ENCODE assay signal across 14 cellular contexts in genomic region chr14:101721111-101721510, GRCh38. TPM values are rescaled to one million over a fixed set of nuclear protein-coding genes. Genes with fewer than 3 reads are reported as not detected.
DNase-seq lines count a peak whose midpoint lies in the region; ATAC-seq and TF ChIP-seq lines count a peak whose summit lies in the region.
"Had no signal": no experiment of that assay in that cellular context is flagged by ENCODE, and none has a peak within 500 bp of the region (broad histone marks: within the 10 kb centered on the region; RNA-seq: fewer than 3 reads in every experiment).

No MANE protein-coding gene starts in this region.

- peaks cover 35 to 67% (median 49%) of the 10 kb centered on the region in 4 donors for H3K4me1 Mint-ChIP-seq in CD4-positive, alpha-beta memory T cell
- peaks cover 65% of the 10 kb centered on the region for H3K4me1 Mint-ChIP-seq in central memory CD8-positive, alpha-beta T cell
- H3K4me1 Mint-ChIP-seq in neural crest cell: peaks cover 34% of the 10 kb centered on the region

- no peaks in the 10 kb centered on the region for H3K36me3 Mint-ChIP-seq in CD4-positive, alpha-beta memory T cell
- H3K36me3 Mint-ChIP-seq in central memory CD8-positive, alpha-beta T cell (ENCODE audit: insufficient read depth): peaks cover 17% of the 10 kb centered on the region
- H3K36me3 Mint-ChIP-seq in neural crest cell (ENCODE audit: low read depth): no peaks in the 10 kb centered on the region

- intact Hi-C loops in CD4-positive, alpha-beta memory T cell (cut with micrococcal nuclease): loop anchor here (5.0 kb wide), 1 partner anchor 366 kb away; the partner anchor contains the start of gene HSP90AA1

- no peaks in the 10 kb centered on the region for H3K9me3 Mint-ChIP-seq in CD4-positive, alpha-beta memory T cell
- H3K9me3 Mint-ChIP-seq in central memory CD8-positive, alpha-beta T cell: no peaks in the 10 kb centered on the region
- H3K9me3 Mint-ChIP-seq in neural crest cell: peaks cover 5% of the 10 kb centered on the region

- peak overlapping the region in 4 of 8 donors; percentile 20 to 77 (median 24) for H3K4me3 Mint-ChIP-seq in CD4-positive, alpha-beta memory T cell
- no peak overlapping the region for H3K4me3 Mint-ChIP-seq in central memory CD8-positive, alpha-beta T cell
- no peak overlapping the region for H3K4me3 Mint-ChIP-seq in neural crest cell

- no peaks in the 10 kb centered on the region for H3K27me3 Mint-ChIP-seq in CD4-positive, alpha-beta memory T cell
- H3K27me3 Mint-ChIP-seq in central memory CD8-positive, alpha-beta T cell: no peaks in the 10 kb centered on the region
- H3K27me3 Mint-ChIP-seq in neural crest cell (ENCODE audit: low read depth): no peaks in the 10 kb centered on the region

- POLR2A ChIA-PET in CD4-positive, alpha-beta memory T cell (lab: Charles Lee; ENCODE audit: partially characterized antibody): interaction anchor here (0.9 to 5.1 kb wide), 14 partner anchors 10 to 596 kb away, joined by 3 to 103 read pairs (median 10); partner anchors contain the start of gene PPP2R5C

- H3K4me1 ChIP-seq in CD4-positive, alpha-beta memory T cell (ENCODE audit: insufficient read depth, low read length): peaks cover 59% of the 10 kb centered on the region
- H3K4me1 ChIP-seq in HUES48 (ENCODE audit: control insufficient read depth, insufficient read depth, low read length): peaks cover 17% of the 10 kb centered on the region
- H3K4me1 ChIP-seq: uterus had no signal

- DNase-seq in CD4-positive, alpha-beta memory T cell: no peak
- DNase-seq in central memory CD8-positive, alpha-beta T cell (ENCODE audit: low spot score in 2 of 2): no peak
- DNase-seq in neural crest cell (ENCODE audit: low read depth, low spot score) (no peak), NCI-H2029 treated with DMSO at 0.1 percent for 48 hours (lab: John Stamatoyannopoulos, UW) (no peak), iPS-NIHi7 (ENCODE audit: extremely low spot score) (no peak)
- DNase-seq: C1 segment of cervical spinal cord, EL, foreskin fibroblast, NCI-H1436, NCI-H2227 treated with DMSO at 0.1 percent for 48 hours, uterus had no signal

- H3K36me3 ChIP-seq in CD4-positive, alpha-beta memory T cell (ENCODE audit: insufficient read depth, low read length): no peaks in the 10 kb centered on the region
- no peaks in the 10 kb centered on the region for H3K36me3 ChIP-seq in HUES48 (ENCODE audit: control insufficient read depth, insufficient read depth, low read length)
- H3K36me3 ChIP-seq: HAP-1, uterus had no signal

- no peak for ATAC-seq in central memory CD8-positive, alpha-beta T cell (replicated peaks; ENCODE audit: extremely low read depth, poor library complexity, severe bottlenecking)
- ATAC-seq in GM18870 (IDR thresholded peaks at IDR 0.05; ENCODE audit: unreplicated experiment): no peak

- H3K27ac ChIP-seq in CD4-positive, alpha-beta memory T cell (ENCODE audit: low read depth, low read length): peak overlapping the region; percentile 84
- H3K27ac ChIP-seq in HUES48 (ENCODE audit: low read depth, low read length): peak overlapping the region; percentile 95

- no peaks in the 10 kb centered on the region for H3K27me3 ChIP-seq in CD4-positive, alpha-beta memory T cell (ENCODE audit: insufficient read depth, low read length)
- no peaks in the 10 kb centered on the region for H3K27me3 ChIP-seq in HUES48 (ENCODE audit: control insufficient read depth, insufficient read depth, low read length)
- H3K27me3 ChIP-seq: uterus had no signal

- H3K9ac ChIP-seq in HUES48 (ENCODE audit: low read depth, low read length): no peak overlapping the region

- CTCF ChIA-PET in CD4-positive, alpha-beta memory T cell (lab: Charles Lee; ENCODE audit: partially characterized antibody): interaction anchor here (1.0 to 3.1 kb wide), 7 partner anchors 10 to 375 kb away, joined by 3 to 28 read pairs (median 5); no protein-coding TSS in a partner anchor

- no peak for TF ChIP-seq CTCF in neural crest cell (conservative IDR thresholded peaks at IDR 0.05)

- no peak overlapping the region for H3K4me3 ChIP-seq in CD4-positive, alpha-beta memory T cell (ENCODE audit: low read length in 2 of 2)
- no peak overlapping the region for H3K4me3 ChIP-seq in HUES48 (ENCODE audit: low read depth, low read length)
- H3K4me3 ChIP-seq: HAP-1, uterus had no signal

- no peaks in the 10 kb centered on the region for H3K9me3 ChIP-seq in CD4-positive, alpha-beta memory T cell (ENCODE audit: control insufficient read depth in 1 of 2, low read length in 2 of 2)
- no peaks in the 10 kb centered on the region for H3K9me3 ChIP-seq in HUES48 (ENCODE audit: control insufficient read depth, insufficient read depth, low read length)
- H3K9me3 ChIP-seq: HAP-1, uterus had no signal

- peak overlapping the region; percentile 92 to 100 (median 97) for H3K27ac Mint-ChIP-seq in CD4-positive, alpha-beta memory T cell
- H3K27ac Mint-ChIP-seq in central memory CD8-positive, alpha-beta T cell (ENCODE audit: low read depth): peak overlapping the region; percentile 96
- peak overlapping the region; percentile 39 for H3K27ac Mint-ChIP-seq in neural crest cell (ENCODE audit: unreplicated experiment)

RNA-seq across cellular contexts. Expression of gene PPP2R5C, which starts 40.4 kb away (rescaled TPM):
- total RNA-seq in CD4-positive, alpha-beta memory T cell: 100 to 1,000 TPM; 584 to 620 TPM
- 100 to 1,000 TPM; 273 to 278 TPM for polyA plus RNA-seq in CD4-positive, alpha-beta memory T cell
- 122 and 134 TPM in 2 replicates for total RNA-seq in neural crest cell

Comparison
In these comparisons a context has a peak if more than half of its experiments do, and no peak if none do; other contexts are left out.
1. H3K27ac Mint-ChIP-seq: peak in every context shown above with its lines; median percentile 97 in CD4-positive, alpha-beta memory T cell; 96 in central memory CD8-positive, alpha-beta T cell; 39 in neural crest cell.